In genomic region chr9:113581865-113582697, GRCh38 we compare ENCODE assay signal across 8 cellular contexts.
A peak's percentile ranks its signal among the peaks of the same experiment; 100 is the strongest.
DNase-seq lines count a peak whose midpoint lies in the region; ATAC-seq and TF ChIP-seq lines count a peak whose summit lies in the region.

No MANE protein-coding gene starts in this region.

- H4K20me1 ChIP-seq in PC-9 (ENCODE audit: insufficient read depth), result no peaks in the 10 kb centered on the region

- ATAC-seq in GM18502 (IDR thresholded peaks at IDR 0.05; ENCODE audit: poor library complexity, unreplicated experiment) (peak; percentile 82), HG02678 (IDR thresholded peaks at IDR 0.05; ENCODE audit: unreplicated experiment) (peak; percentile 88), left cardiac atrium (peak; percentile 63 to 69)

- TF ChIP-seq CTCF in PC-9 (conservative IDR thresholded peaks at IDR 0.05), result no peak

- no peak overlapping the region for H3K4me3 ChIP-seq in PC-9

- intact Hi-C loops in PC-9 (cut with micrococcal nuclease; ENCODE audit: unreplicated experiment), result loop anchor here (2.0 to 5.0 kb wide), 3 partner anchors 180 to 360 kb away; partner anchors contain the start of genes ALAD, CDC26, FKBP15 and PRPF4
- intact Hi-C loops in activated naive CD4-positive, alpha-beta T cell treated with anti-CD3 and anti-CD28 coated beads for 36 hours (cut with micrococcal nuclease), result loop anchor here (1.0 to 5.0 kb wide), 12 partner anchors 33 to 430 kb away; partner anchors contain the start of genes ALAD, BSPRY, CDC26 and FKBP15
- intact Hi-C loops in left cardiac atrium (cut with DNase I), result no loop called here

- H3K4me2 ChIP-seq in PC-9, result peak overlapping the region; percentile 87

- H3K4me1 ChIP-seq in PC-9 (replicated peaks; ENCODE audit: insufficient read depth), result peaks cover 57% of the 10 kb centered on the region

- H3K79me2 ChIP-seq in PC-9 (ENCODE audit: low read depth), result peaks cover 7% of the 10 kb centered on the region

- DNase-seq in PC-9, result peak in 1 of 2 experiments; percentile 78
- peak; percentile 95 for DNase-seq in activated naive CD4-positive, alpha-beta T cell treated with anti-CD3 and anti-CD28 coated beads for 36 hours
- peak; percentile 75 for DNase-seq in left cardiac atrium
- peak; percentile 44 to 72 for DNase-seq in stimulated activated CD4-positive, alpha-beta T cell treated with anti-CD3 and anti-CD28 coated beads, Interleukin-12 subunit alpha, Interleukin-12 subunit beta, amount 100 ng/mL, for 24 hours (ENCODE audit: low read depth in 2 of 2)
- no peak for DNase-seq in T1000 (lab: John Stamatoyannopoulos, UW)
- DNase-seq in COLO668 (lab: John Stamatoyannopoulos, UW; ENCODE audit: unreplicated experiment), result no peak

- H2AFZ ChIP-seq in PC-9, result no peak overlapping the region

- POLR2A ChIA-PET in PC-9 (lab: Charles Lee; ENCODE audit: unreplicated experiment), result interaction anchor here (0.6 kb wide), 3 partner anchors 10 to 137 kb away, joined by 3 to 36 read pairs (median 5); no protein-coding TSS in a partner anchor

- H3K4me1 Mint-ChIP-seq in activated naive CD4-positive, alpha-beta T cell treated with anti-CD3 and anti-CD28 coated beads for 36 hours (ENCODE audit: low read depth), result peaks cover 84% of the 10 kb centered on the region

- CTCF ChIA-PET in PC-9 (lab: Charles Lee), result interaction anchor here (0.6 to 1.9 kb wide), 6 partner anchors 9 to 1514 kb away, joined by 3 to 8 read pairs (median 4); partner anchors contain the start of genes FKBP15 and SLC31A1
- CTCF ChIA-PET in activated naive CD4-positive, alpha-beta T cell treated with anti-CD3 and anti-CD28 coated beads for 36 hours (lab: Charles Lee), result interaction anchor here (0.7 to 20.1 kb wide), 18 partner anchors 9 to 1686 kb away, joined by 3 to 440 read pairs (median 5); partner anchors contain the start of genes ALAD, C9orf43, POLE3 and UGCG

- no peaks in the 10 kb centered on the region for H3K9me3 Mint-ChIP-seq in activated naive CD4-positive, alpha-beta T cell treated with anti-CD3 and anti-CD28 coated beads for 36 hours

- peak overlapping the region; percentile 92 for H3K27ac Mint-ChIP-seq in activated naive CD4-positive, alpha-beta T cell treated with anti-CD3 and anti-CD28 coated beads for 36 hours

- H3F3A ChIP-seq in PC-9 (ENCODE audit: insufficient read depth, low read depth), result peaks cover 32% of the 10 kb centered on the region

- H3K27ac ChIP-seq in PC-9, result peak overlapping the region; percentile 93; the same call in 1 of the 2 replicates

- H3K36me3 Mint-ChIP-seq in activated naive CD4-positive, alpha-beta T cell treated with anti-CD3 and anti-CD28 coated beads for 36 hours (ENCODE audit: low read depth), result peaks cover 11% of the 10 kb centered on the region

- H3K4me3 Mint-ChIP-seq in activated naive CD4-positive, alpha-beta T cell treated with anti-CD3 and anti-CD28 coated beads for 36 hours, result peak overlapping the region; percentile 81

- H3K36me3 ChIP-seq in PC-9 (ENCODE audit: low read depth), result peaks cover 13% of the 10 kb centered on the region; the same call in 1 of the 2 replicates

- H3K27me3 Mint-ChIP-seq in activated naive CD4-positive, alpha-beta T cell treated with anti-CD3 and anti-CD28 coated beads for 36 hours (ENCODE audit: low read depth), result no peaks in the 10 kb centered on the region

- no peaks in the 10 kb centered on the region for H3K9me2 ChIP-seq in PC-9 (ENCODE audit: insufficient read depth)

- H3K27me3 ChIP-seq in PC-9 (ENCODE audit: insufficient read depth, low read depth), result no peaks in the 10 kb centered on the region

- no TSS peak for BruUV-seq in PC-9 (replicated peaks; lab: Mats Ljungman, UMichigan)

- no peaks in the 10 kb centered on the region for H3K9me3 ChIP-seq in PC-9 (ENCODE audit: insufficient read depth, low read depth)

Comparison
In these comparisons a context has a peak if more than half of its experiments do, and no peak if none do; other contexts are left out.
1. DNase-seq: peak in activated naive CD4-positive, alpha-beta T cell treated with anti-CD3 and anti-CD28 coated beads for 36 hours (single experiment), left cardiac atrium (single experiment) and stimulated activated CD4-positive, alpha-beta T cell treated with anti-CD3 and anti-CD28 coated beads, Interleukin-12 subunit alpha, Interleukin-12 subunit beta, amount 100 ng/mL, for 24 hours (2 of 2); none in T1000 (single experiment) and COLO668 (single experiment).
2. intact Hi-C loops: an anchor here in PC-9 (2.0 to 5.0 kb wide) and activated naive CD4-positive, alpha-beta T cell treated with anti-CD3 and anti-CD28 coated beads for 36 hours (1.0 to 5.0 kb wide); none called in left cardiac atrium.
3. Peak in every context shown above with its lines, with median percentiles within 50 percentile points of each other: ATAC-seq.